Comparison of ENCODE assay signal across 17 cellular contexts in the genomic region with DNA sequence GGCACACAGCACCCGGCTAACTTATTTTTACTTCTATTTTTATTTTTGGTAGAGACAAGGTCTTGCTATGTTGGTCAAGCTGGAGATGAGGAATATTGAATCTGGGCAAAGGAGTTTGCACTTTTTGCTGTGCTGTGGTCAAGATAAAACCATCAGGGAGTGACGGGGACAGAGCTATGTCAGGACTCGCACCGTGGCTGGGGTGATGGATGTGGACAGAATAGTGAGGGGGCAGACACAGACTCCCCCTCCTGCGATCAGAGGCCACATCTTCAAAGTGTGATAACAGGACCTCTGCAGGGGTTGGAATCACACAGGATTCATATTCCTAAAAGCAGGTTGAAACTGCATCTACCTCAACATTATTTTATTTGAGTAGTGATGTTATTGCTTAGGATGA. TPM values are rescaled to one million over a fixed set of nuclear protein-coding genes. Genes with fewer than 3 reads are reported as not detected.
A peak's percentile ranks its signal among the peaks of the same experiment; 100 is the strongest.
DNase-seq lines count a peak whose midpoint lies in the region; ATAC-seq, FAIRE-seq and TF ChIP-seq lines count a peak whose summit lies in the region.
"Had no signal": no experiment of that assay in that cellular context is flagged by ENCODE, and none has a peak within 500 bp of the region (broad histone marks: within the 10 kb centered on the region; RNA-seq: fewer than 3 reads in every experiment).

No MANE protein-coding gene starts in this region.

- no peaks in the 10 kb centered on the region for H3K9me2 ChIP-seq in Loucy (replicated peaks; ENCODE audit: low read depth, low read length)

- BruUV-seq in GM12878 (replicated peaks; lab: Mats Ljungman, UMichigan), result TSS peak; percentile 60

- SMC1A ChIA-PET in GM12878 (lab: Charles Lee; ENCODE audit: uncharacterized antibody, unreplicated experiment), result interaction anchor here (0.9 to 11.7 kb wide), 19 partner anchors 10 to 228 kb away, joined by 3 to 161 read pairs (median 5); a partner anchor contains a TSS

- H3K27me3 Mint-ChIP-seq in T-helper 1 cell treated with Interleukin-12 subunit alpha and Interleukin-12 subunit beta and Interleukin-4 antibody, amounts not matched to agents 30 μg/mL and 1 μg/mL, for 36 hours (ENCODE audit: low read depth), result no peaks in the 10 kb centered on the region

- no peak for FAIRE-seq in GM12878 (lab: Jason Lieb, UNC)
- FAIRE-seq: colon had no signal

- POLR2A ChIA-PET in GM12878 (lab: Charles Lee), result interaction anchor here (1.0 to 4.1 kb wide), 14 partner anchors 16 to 228 kb away, joined by 3 to 35 read pairs (median 5); a partner anchor contains a TSS

- no peaks in the 10 kb centered on the region for H3K27me3 ChIP-seq in Loucy (ENCODE audit: insufficient read depth, low read length, poor library complexity, severe bottlenecking)
- no peaks in the 10 kb centered on the region for H3K27me3 ChIP-seq in GM12878 (replicated peaks in 1 of 2; ENCODE audit: control insufficient read depth in 2 of 2, insufficient read depth in 2 of 2, low read length in 1 of 2)
- H3K27me3 ChIP-seq: SJCRH30 had no signal

- no peaks in the 10 kb centered on the region for H3F3A ChIP-seq in Loucy (ENCODE audit: low read depth)

- peaks cover 54% of the 10 kb centered on the region for H3K36me3 Mint-ChIP-seq in T-helper 1 cell treated with Interleukin-12 subunit alpha and Interleukin-12 subunit beta and Interleukin-4 antibody, amounts not matched to agents 30 μg/mL and 1 μg/mL, for 36 hours (ENCODE audit: low read depth)

- H3K36me3 ChIP-seq in Loucy (ENCODE audit: insufficient read depth, low read length) (no peaks in the 10 kb centered on the region), GM12878 (ENCODE audit: control insufficient read depth in 2 of 2, insufficient read depth in 2 of 2, low read length in 1 of 2) (peaks cover 23 to 44% of the 10 kb centered on the region in 2 experiments)
- H3K36me3 ChIP-seq: esophagus muscularis mucosa, heart left ventricle had no signal

- H3K4me3 ChIP-seq in Loucy (ENCODE audit: low read length, poor library complexity, severe bottlenecking) (peak overlapping the region; percentile 61), GM12878 (peak overlapping the region; percentile 66), skeletal muscle cell (ENCODE audit: low read depth, low read length) (peak overlapping the region; percentile 21)
- H3K4me3 ChIP-seq: esophagus muscularis mucosa, heart left ventricle, SJCRH30 had no signal

- WGBS in GM12878 (ENCODE audit: insufficient coverage, insufficient replicate concordance, low lambda C conversion rate, missing lambda C conversion rate), result 3% methylated on average over 5 of the region's 5 CpGs

- peak overlapping the region; percentile 88 for H3K27ac Mint-ChIP-seq in T-helper 1 cell treated with Interleukin-12 subunit alpha and Interleukin-12 subunit beta and Interleukin-4 antibody, amounts not matched to agents 30 μg/mL and 1 μg/mL, for 36 hours

- H2AFZ ChIP-seq in Loucy (ENCODE audit: low read length) (no peak overlapping the region), GM12878 (ENCODE audit: control insufficient read depth, low read depth, low read length) (no peak overlapping the region)

- peaks cover 60% of the 10 kb centered on the region for H3K4me1 Mint-ChIP-seq in T-helper 1 cell treated with Interleukin-12 subunit alpha and Interleukin-12 subunit beta and Interleukin-4 antibody, amounts not matched to agents 30 μg/mL and 1 μg/mL, for 36 hours (ENCODE audit: low read depth)

- H3K9me3 ChIP-seq in Loucy (ENCODE audit: insufficient read depth, low read depth, low read length), result peaks cover 6% of the 10 kb centered on the region; the same call in 1 of the 2 replicates
- peaks cover 13% of the 10 kb centered on the region for H3K9me3 ChIP-seq in GM12878 (replicated peaks; ENCODE audit: control insufficient read depth, insufficient read depth, low read length)

- TF ChIP-seq EP300 in GM12878 (IDR thresholded peaks at IDR 0.05; ENCODE audit: borderline replicate concordance in 1 of 2, control insufficient read depth in 1 of 2, low read depth in 2 of 2, low read length in 2 of 2), result no peak

- peak overlapping the region; percentile 10 for H3K4me3 Mint-ChIP-seq in T-helper 1 cell treated with Interleukin-12 subunit alpha and Interleukin-12 subunit beta and Interleukin-4 antibody, amounts not matched to agents 30 μg/mL and 1 μg/mL, for 36 hours

- H4K20me1 ChIP-seq in Loucy (ENCODE audit: insufficient read depth, low read length, poor library complexity, severe bottlenecking) (no peaks in the 10 kb centered on the region), GM12878 (ENCODE audit: control insufficient read depth, insufficient read depth) (no peaks in the 10 kb centered on the region)

- CTCF ChIA-PET in GM12878 (lab: Yijun Ruan, JAX), result interaction anchor here (0.8 to 6.7 kb wide), 18 partner anchors 10 to 248 kb away, joined by 3 to 113 read pairs (median 6); a partner anchor contains a TSS

- DNase-seq in T-helper 1 cell (no peak), GM12878 (ENCODE audit: low read depth, low spot score) (no peak), skeletal muscle cell (ENCODE audit: low read depth) (no peak), NOMO-1 treated with dmso at 0.1 percent for 144 hours (lab: John Stamatoyannopoulos, UW; ENCODE audit: unreplicated experiment) (no peak)
- DNase-seq: activated CD4-positive, CD25-positive, alpha-beta regulatory T cell; NCI-H2171 had no signal

- peak overlapping the region; percentile 62 for H3K9ac ChIP-seq in Loucy (ENCODE audit: low read depth, low read length, poor library complexity, severe bottlenecking)
- peak overlapping the region; percentile 73 for H3K9ac ChIP-seq in GM12878 (ENCODE audit: control insufficient read depth, insufficient read depth, low read length)

- H3K79me2 ChIP-seq in Loucy (ENCODE audit: insufficient read depth, low read length) (no peaks in the 10 kb centered on the region), GM12878 (ENCODE audit: control insufficient read depth, insufficient read depth, low read length) (peaks cover 96% of the 10 kb centered on the region)

- intact Hi-C loops in GM12878 (cut with micrococcal nuclease; ENCODE audit: unreplicated experiment), result loop anchor here (1.0 to 2.0 kb wide), 2 partner anchors 23 to 53 kb away; no protein-coding TSS in a partner anchor

- TF ChIP-seq RAD21 in GM12878 (IDR thresholded peaks at IDR 0.05; ENCODE audit: insufficient read depth, low read depth, low read length), result no peak

- no peak for ATAC-seq in GM12878
- ATAC-seq in GM18907 (IDR thresholded peaks at IDR 0.05; ENCODE audit: unreplicated experiment), result no peak
- no peak for ATAC-seq in GM19324 (IDR thresholded peaks at IDR 0.05; ENCODE audit: low FRiP score, unreplicated experiment)
- ATAC-seq: heart left ventricle had no signal

- H3K27ac ChIP-seq in GM12878 (ENCODE audit: control insufficient read depth, insufficient read depth), result peak overlapping the region; percentile 88
- H3K27ac ChIP-seq: 22Rv1, esophagus muscularis mucosa had no signal

- TF ChIP-seq POLR2A in GM12878 (IDR thresholded peaks at IDR 0.05; ENCODE audit: low read depth, low read length), result no peak

- RAD21 ChIA-PET in GM12878 (lab: Charles Lee; ENCODE audit: unreplicated experiment), result interaction anchor here (0.6 to 4.3 kb wide), 13 partner anchors 17 to 248 kb away, joined by 3 to 106 read pairs (median 8); a partner anchor contains a TSS

- in situ Hi-C loops in GM12878 (cut with MboI), result no loop called here

- peaks cover 12% of the 10 kb centered on the region for H3K9me3 Mint-ChIP-seq in T-helper 1 cell treated with Interleukin-12 subunit alpha and Interleukin-12 subunit beta and Interleukin-4 antibody, amounts not matched to agents 30 μg/mL and 1 μg/mL, for 36 hours

- H3K4me2 ChIP-seq in Loucy (ENCODE audit: low read depth, low read length, poor library complexity, severe bottlenecking) (peak overlapping the region; percentile 61), GM12878 (ENCODE audit: control insufficient read depth, insufficient read depth) (peak overlapping the region; percentile 71)

- peaks cover 47% of the 10 kb centered on the region for H3K4me1 ChIP-seq in Loucy (ENCODE audit: insufficient read depth, low read length, poor library complexity, severe bottlenecking)
- H3K4me1 ChIP-seq in GM12878 (ENCODE audit: control insufficient read depth, insufficient read depth, low read length), result peaks cover 89% of the 10 kb centered on the region
- H3K4me1 ChIP-seq: Caco-2, esophagus muscularis mucosa had no signal

- TF ChIP-seq CTCF in Loucy (conservative IDR thresholded peaks at IDR 0.05; ENCODE audit: low read length), result no peak
- TF ChIP-seq CTCF in GM12878 (IDR thresholded peaks at IDR 0.05 in 2 of 3, conservative IDR thresholded peaks at IDR 0.05 in 1 of 3; ENCODE audit: control insufficient read depth in 2 of 3, extremely low read depth in 1 of 3, insufficient read depth in 1 of 3, low read depth in 3 of 3, low read length in 3 of 3), result no peak

TF ChIP-seq in GM12878, 131 proteins besides CTCF, POLR2A, EP300 and RAD21:
- TF ChIP-seq RUNX3 (IDR thresholded peaks at IDR 0.05; ENCODE audit: low read length), result no peak; the same call in 1 of the 2 replicates
- TF ChIP-seq POLR2AphosphoS2 (IDR thresholded peaks at IDR 0.05; ENCODE audit: low read depth, low read length), result 0 out of 2 replicates have a peak, but pooled peaks have one; percentile 37
- TF ChIP-seq BRCA1 (IDR thresholded peaks at IDR 0.05; ENCODE audit: low read depth, low read length), result no peak
- TF ChIP-seq HDAC6 (IDR thresholded peaks at IDR 0.05; ENCODE audit: unreplicated experiment), result no peak
- TF ChIP-seq SUZ12 (IDR thresholded peaks at IDR 0.05; ENCODE audit: unreplicated experiment), result no peak
- TF ChIP-seq POLR2AphosphoS5 (IDR thresholded peaks at IDR 0.05; ENCODE audit: low read length), result 0 out of 2 replicates have a peak, but pooled peaks have one; percentile 2
TF ChIP-seq in GM12878: peak in this region for 2.

RNA-seq across cellular contexts. Expression of a gene that starts 25.6 kb away (rescaled TPM):
- 193 and 215 TPM in 2 replicates for total RNA-seq in GM12878 (2013; cell fraction: nucleolus; rRNA removed)
- total RNA-seq in GM12878 (2014; rRNA removed), result 106 and 109 TPM in 2 replicates
- total RNA-seq in GM12878 (2014; rRNA removed; fragmentation: Illumina TruSeq; extraction: Trizol), result 62.9 and 66.9 TPM in 2 replicates
- total RNA-seq in GM12878 (2021), result 138 and 141 TPM in 2 replicates
- 25.9 TPM for polyA plus RNA-seq in GM12878 (2011; ENCODE audit: low read depth)
- polyA plus RNA-seq in GM12878 (2011; rRNA removed), result 23.2 and 57.2 TPM in 2 replicates
- 84.6 and 89.7 TPM in 2 replicates for polyA plus RNA-seq in GM12878 (2011; cell fraction: cytosol; rRNA removed)
- polyA plus RNA-seq in GM12878 (2011; cell fraction: nucleus; rRNA removed), result 71.9 and 79.4 TPM in 2 replicates
- polyA plus RNA-seq in GM12878 (2012), result 50.3 and 72.8 TPM in 2 replicates
- polyA plus RNA-seq in GM12878 (2014; fragmentation: Illumina TruSeq; extraction: Trizol), result 32.4 and 59.2 TPM in 2 replicates
- polyA plus RNA-seq in GM12878 (2014; fragmentation: Nextera tagmentation; extraction: Ambion mirVana), result 1 to 10 TPM; 5.3 to 9.7 TPM
- polyA plus RNA-seq in GM12878 (2014; rRNA removed), result 98.0 and 108 TPM in 2 replicates
- polyA plus RNA-seq in GM12878 (2016; fragmentation: Nextera tagmentation; extraction: Ambion mirVana), result 100 to 1,000 TPM; 115 to 129 TPM
- 175 and 195 TPM in 2 replicates for polyA minus RNA-seq in GM12878 (2011; rRNA and poly(A)+ RNA removed)
- 54.0 and 60.1 TPM in 2 replicates for polyA minus RNA-seq in GM12878 (2011; cell fraction: cytosol; rRNA and poly(A)+ RNA removed)
- polyA minus RNA-seq in GM12878 (2011; cell fraction: nucleus; rRNA and poly(A)+ RNA removed), result 65.5 and 104 TPM in 2 replicates
- polyA plus RNA-seq: neural cell had no signal
